In the genomic region with DNA sequence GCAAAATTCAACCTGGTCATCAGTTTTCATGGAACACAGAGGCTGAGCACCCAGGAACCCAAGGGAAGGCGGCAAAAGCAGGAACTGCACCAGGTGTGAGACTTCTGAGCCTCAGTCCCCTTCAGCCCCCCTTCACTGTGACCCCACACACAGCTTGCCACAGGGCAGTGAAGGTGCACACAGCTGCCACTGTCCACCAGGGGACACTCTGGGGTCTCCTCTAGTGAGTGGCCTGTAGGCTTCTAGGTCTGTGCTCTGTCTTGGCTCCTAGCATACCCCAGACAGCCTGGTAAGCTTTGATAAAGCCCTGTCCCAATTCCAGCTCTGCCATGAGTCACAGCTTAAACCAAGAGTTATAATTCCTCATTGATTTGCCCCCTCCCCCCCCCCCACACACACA, we compare ENCODE assay signal across 15 cellular contexts. TPM values are rescaled to one million over a fixed set of nuclear protein-coding genes. Genes with fewer than 3 reads are reported as not detected.
DNase-seq lines count a peak whose midpoint lies in the region; ATAC-seq and TF ChIP-seq lines count a peak whose summit lies in the region.
"Had no signal": no experiment of that assay in that cellular context is flagged by ENCODE, and none has a peak within 500 bp of the region (broad histone marks: within the 10 kb centered on the region; RNA-seq: fewer than 3 reads in every experiment).

No MANE protein-coding gene starts in this region.

- peaks cover 17% of the 10 kb centered on the region; the same call in 1 of the 2 replicates for H3K4me1 ChIP-seq in IMR-90 (ENCODE audit: control insufficient read depth, insufficient read depth, low read length)

- H2BK15ac ChIP-seq in IMR-90 (ENCODE audit: low read depth, low read length), result no peak overlapping the region

- in situ Hi-C loops in IMR-90 (cut with MboI; ENCODE audit: low sequenced_read_pairs), result no loop called here

- TF ChIP-seq RAD21 in IMR-90 (IDR thresholded peaks at IDR 0.05; ENCODE audit: low read length), result no peak

- H3K27ac Mint-ChIP-seq in activated naive CD8-positive, alpha-beta T cell treated with anti-CD3 and anti-CD28 coated beads for 36 hours, result no peak overlapping the region
- H3K27ac Mint-ChIP-seq: activated CD4-positive, alpha-beta T cell treated with anti-CD3 and anti-CD28 coated beads for 36 hours; activated naive CD4-positive, alpha-beta T cell treated with anti-CD3 and anti-CD28 coated beads, Interleukin-2, amount 10 ng/mL, durations not matched to agents 7 days and 5 days; natural killer cell treated with Interleukin-12 subunit alpha and Interleukin-12 subunit beta and Interleukin-15 and Interleukin-18, amount 100 ng/mL, for 72 hours had no signal

- peaks cover 4% of the 10 kb centered on the region for H3K4me1 Mint-ChIP-seq in activated naive CD8-positive, alpha-beta T cell treated with anti-CD3 and anti-CD28 coated beads for 36 hours

- CTCF ChIA-PET in BJ (lab: Yijun Ruan, JAX), result interaction anchor here (0.8 to 5.4 kb wide), 3 partner anchors 19 to 42 kb away, joined by 3 to 50 read pairs (median 3); no protein-coding TSS in a partner anchor
- CTCF ChIA-PET in IMR-90 (lab: Yijun Ruan, JAX), result interaction anchor here (0.9 kb wide), 1 partner anchor 23 kb away, joined by 3 read pairs; no protein-coding TSS in a partner anchor

- no peaks in the 10 kb centered on the region for H3K9me3 ChIP-seq in IMR-90 (ENCODE audit: control insufficient read depth, insufficient read depth, low read length)

- no peak overlapping the region for H3K14ac ChIP-seq in IMR-90 (replicated peaks; ENCODE audit: low read depth, low read length)

- H3K27ac ChIP-seq in IMR-90 (ENCODE audit: insufficient read depth, low read length), result no peak overlapping the region

- no peak overlapping the region for H3K18ac ChIP-seq in IMR-90 (ENCODE audit: low read depth, low read length)

- dilution Hi-C loops in IMR-90 (cut with HindIII; ENCODE audit: low sequenced_read_pairs, unreplicated experiment), result no loop called here

- no peak overlapping the region for H3K4ac ChIP-seq in IMR-90 (ENCODE audit: low read depth, low read length)

- H4K5ac ChIP-seq in IMR-90 (ENCODE audit: low read depth, low read length), result no peak overlapping the region

- no peak overlapping the region for H2AK5ac ChIP-seq in IMR-90 (ENCODE audit: low read depth, low read length)

- no peak overlapping the region for H2AFZ ChIP-seq in IMR-90 (replicated peaks; ENCODE audit: low read length, poor library complexity)

- H3K27me3 ChIP-seq in BJ (ENCODE audit: control insufficient read depth, insufficient read depth, low read length), result peaks cover 7% of the 10 kb centered on the region
- peaks cover 22% of the 10 kb centered on the region for H3K27me3 ChIP-seq in IMR-90 (ENCODE audit: control insufficient read depth, insufficient read depth, low read length)
- H3K27me3 ChIP-seq: dorsolateral prefrontal cortex had no signal

- no peak overlapping the region for H3K4me2 ChIP-seq in IMR-90 (ENCODE audit: low read depth, low read length)

- no peak overlapping the region for H3K23ac ChIP-seq in IMR-90 (ENCODE audit: low read depth, low read length)

- H4K8ac ChIP-seq in IMR-90 (ENCODE audit: low read depth in 2 of 2, low read length in 2 of 2), result no peak overlapping the region

- no peaks in the 10 kb centered on the region for H3K79me1 ChIP-seq in IMR-90 (ENCODE audit: low read depth in 1 of 2, low read length in 2 of 2)

- WGBS in IMR-90 (ENCODE audit: extremely low coverage in 2 of 2, insufficient read length in 1 of 2), 2 experiments, result no CpG with 5 or more reads among the region's 1 CpG

- H2BK20ac ChIP-seq in IMR-90 (ENCODE audit: low read depth, low read length), result no peak overlapping the region

- no peaks in the 10 kb centered on the region for H3K36me3 Mint-ChIP-seq in activated naive CD8-positive, alpha-beta T cell treated with anti-CD3 and anti-CD28 coated beads for 36 hours
- H3K36me3 Mint-ChIP-seq: activated naive CD4-positive, alpha-beta T cell treated with anti-CD3 and anti-CD28 coated beads, Interleukin-2, amount 10 ng/mL, durations not matched to agents 7 days and 5 days; natural killer cell treated with Interleukin-12 subunit alpha and Interleukin-12 subunit beta and Interleukin-15 and Interleukin-18, amount 100 ng/mL, for 72 hours had no signal

- H4K20me1 ChIP-seq in IMR-90 (ENCODE audit: insufficient read depth, low read length), result no peaks in the 10 kb centered on the region; the same call in 1 of the 2 replicates

- H3K4me3 ChIP-seq in BJ (ENCODE audit: low read depth, low read length) (no peak overlapping the region), IMR-90 (ENCODE audit: insufficient read depth, low read depth, low read length) (no peak overlapping the region), choroid plexus epithelial cell (ENCODE audit: low read depth, low read length) (no peak overlapping the region)
- H3K4me3 ChIP-seq: dorsolateral prefrontal cortex had no signal

- TF ChIP-seq CTCF in BJ (IDR thresholded peaks at IDR 0.05; ENCODE audit: insufficient read depth, low read depth, low read length) (peak; percentile 25; the same call in 1 of the 2 replicates), IMR-90 (conservative IDR thresholded peaks at IDR 0.05; ENCODE audit: low read depth, low read length) (peak; percentile 20; the same call in 1 of the 2 replicates), choroid plexus epithelial cell (conservative IDR thresholded peaks at IDR 0.05; ENCODE audit: low read depth, low read length) (peak; percentile 11)

- intact Hi-C loops in IMR-90 (cut with micrococcal nuclease), result no loop called here
- intact Hi-C loops in left colon (cut with DNase I, micrococcal nuclease), result no loop called here

- H3K9ac ChIP-seq in IMR-90 (ENCODE audit: low read depth, low read length), result no peak overlapping the region

- H3K36me3 ChIP-seq in BJ (ENCODE audit: control insufficient read depth, insufficient read depth, low read length) (no peaks in the 10 kb centered on the region), IMR-90 (ENCODE audit: control insufficient read depth, insufficient read depth, low read length) (no peaks in the 10 kb centered on the region; the same call in 1 of the 2 replicates)

- H3K27me3 Mint-ChIP-seq in activated naive CD8-positive, alpha-beta T cell treated with anti-CD3 and anti-CD28 coated beads for 36 hours, result peaks cover 8% of the 10 kb centered on the region
- H3K27me3 Mint-ChIP-seq: activated CD4-positive, alpha-beta T cell treated with anti-CD3 and anti-CD28 coated beads for 36 hours had no signal

- BruUV-seq in IMR-90 (replicated peaks; lab: Mats Ljungman, UMichigan), result no TSS peak

- no peak overlapping the region for H3K4me3 Mint-ChIP-seq in activated naive CD8-positive, alpha-beta T cell treated with anti-CD3 and anti-CD28 coated beads for 36 hours
- H3K4me3 Mint-ChIP-seq: activated CD4-positive, alpha-beta T cell treated with anti-CD3 and anti-CD28 coated beads for 36 hours; activated naive CD4-positive, alpha-beta T cell treated with anti-CD3 and anti-CD28 coated beads, Interleukin-2, amount 10 ng/mL, durations not matched to agents 7 days and 5 days; CD8-positive, alpha-beta memory T cell; natural killer cell treated with Interleukin-12 subunit alpha and Interleukin-12 subunit beta and Interleukin-15 and Interleukin-18, amount 100 ng/mL, for 72 hours had no signal

- TF ChIP-seq POLR2A in IMR-90 (IDR thresholded peaks at IDR 0.05; ENCODE audit: low read depth, low read length), result no peak

- ATAC-seq in IMR-90 (ENCODE audit: low read depth) (no peak), left colon (peak; percentile 30), GM19452 (IDR thresholded peaks at IDR 0.05; ENCODE audit: unreplicated experiment) (no peak), GM19328 (IDR thresholded peaks at IDR 0.05; ENCODE audit: unreplicated experiment) (no peak)
- ATAC-seq: activated CD4-positive, alpha-beta T cell treated with anti-CD3 and anti-CD28 coated beads for 36 hours; natural killer cell treated with Interleukin-12 subunit alpha and Interleukin-12 subunit beta and Interleukin-15 and Interleukin-18, amount 100 ng/mL, for 72 hours; stimulated activated naive CD8-positive, alpha-beta T cell treated with anti-CD3 and anti-CD28 coated beads, Interleukin-15, Interleukin-2, amounts not matched to agents 100 U/mL and 50 U/mL, for 24 hours had no signal

- H2BK5ac ChIP-seq in IMR-90 (ENCODE audit: low read depth, low read length, poor library complexity, severe bottlenecking), result no peak overlapping the region

- H2BK120ac ChIP-seq in IMR-90 (ENCODE audit: low read depth, low read length), result no peak overlapping the region

- no peaks in the 10 kb centered on the region for H3K9me1 ChIP-seq in IMR-90 (ENCODE audit: insufficient read depth, low read length)

- no peak overlapping the region for H2AK9ac ChIP-seq in IMR-90 (replicated peaks; ENCODE audit: low read depth, low read length, poor library complexity)

- H3K56ac ChIP-seq in IMR-90 (ENCODE audit: extremely low read depth, insufficient read depth, low read length), result no peak overlapping the region

- no peak overlapping the region for H4K91ac ChIP-seq in IMR-90 (ENCODE audit: insufficient read depth, low read depth, low read length)

- no peaks in the 10 kb centered on the region for H3K9me3 Mint-ChIP-seq in activated naive CD8-positive, alpha-beta T cell treated with anti-CD3 and anti-CD28 coated beads for 36 hours
- H3K9me3 Mint-ChIP-seq: activated naive CD4-positive, alpha-beta T cell treated with anti-CD3 and anti-CD28 coated beads, Interleukin-2, amount 10 ng/mL, durations not matched to agents 7 days and 5 days; CD8-positive, alpha-beta memory T cell; natural killer cell treated with Interleukin-12 subunit alpha and Interleukin-12 subunit beta and Interleukin-15 and Interleukin-18, amount 100 ng/mL, for 72 hours had no signal

- POLR2A ChIA-PET in BJ (lab: Charles Lee) (no interaction called here), IMR-90 (lab: Charles Lee; ENCODE audit: unreplicated experiment) (no interaction called here)

- DNase-seq in BJ (ENCODE audit: low read depth) (no peak), IMR-90 (no peak), choroid plexus epithelial cell (ENCODE audit: low read depth) (no peak), left colon (no peak), hepatic stellate cell (ENCODE audit: low spot score) (no peak)
- no peak for DNase-seq in activated naive CD8-positive, alpha-beta T cell treated with anti-CD3 and anti-CD28 coated beads for 36 hours
- DNase-seq: activated CD4-positive, alpha-beta T cell treated with anti-CD3 and anti-CD28 coated beads for 36 hours; activated naive CD4-positive, alpha-beta T cell treated with anti-CD3 and anti-CD28 coated beads, Interleukin-2, amount 10 ng/mL, durations not matched to agents 7 days and 5 days; CD8-positive, alpha-beta memory T cell; dorsolateral prefrontal cortex; NCI-H2081; stimulated activated naive CD8-positive, alpha-beta T cell treated with anti-CD3 and anti-CD28 coated beads, Interleukin-15, Interleukin-2, amounts not matched to agents 100 U/mL and 50 U/mL, for 24 hours had no signal

RNA-seq across cellular contexts. Expression of a gene that starts 12.1 kb away (rescaled TPM):
- polyA plus RNA-seq in BJ (2011; rRNA removed) (0.02 and 0.06 TPM in 2 replicates), IMR-90 (2012; rRNA removed) (1.6 and 2.1 TPM in 2 replicates)
- 0.05 TPM in 1 of 2 replicates, not detected in the other for polyA minus RNA-seq in BJ (2011; rRNA and poly(A)+ RNA removed)
- total RNA-seq in IMR-90 (2012; rRNA removed) (0.56 and 0.90 TPM in 2 replicates), left colon (10 to 100 TPM in 1 of 2 donors, under 1 TPM in 1; 0.92 to 10.4 TPM)
- polyA plus RNA-seq in IMR-90 (2012; cell fraction: cytosol; rRNA removed), result 0.74 and 2.5 TPM in 2 replicates
- 1.2 and 2.0 TPM in 2 replicates for polyA plus RNA-seq in IMR-90 (2012; cell fraction: nucleus; rRNA removed; ENCODE audit: low replicate concordance)
- total RNA-seq in activated naive CD8-positive, alpha-beta T cell treated with anti-CD3 and anti-CD28 coated beads for 36 hours, result under 1 TPM; 0.22 to 0.45 TPM

RNA-seq across cellular contexts. Expression of a gene that starts 24.8 kb away (rescaled TPM):
- polyA plus RNA-seq in BJ (2011; rRNA removed) (0.60 and 1.3 TPM in 2 replicates), IMR-90 (2012; rRNA removed) (2.0 and 2.9 TPM in 2 replicates)
- polyA minus RNA-seq in BJ (2011; rRNA and poly(A)+ RNA removed), result 0.36 and 1.5 TPM in 2 replicates
- total RNA-seq in IMR-90 (2012; rRNA removed) (0.28 and 0.72 TPM in 2 replicates), left colon (1 to 10 TPM; 2.7 to 5.4 TPM)
- polyA plus RNA-seq in IMR-90 (2012; cell fraction: cytosol; rRNA removed), result 1.2 and 1.9 TPM in 2 replicates
- 1.0 and 3.3 TPM in 2 replicates for polyA plus RNA-seq in IMR-90 (2012; cell fraction: nucleus; rRNA removed; ENCODE audit: low replicate concordance)
- total RNA-seq in activated naive CD8-positive, alpha-beta T cell treated with anti-CD3 and anti-CD28 coated beads for 36 hours, result 1 to 10 TPM; 5.8 to 6.1 TPM

RNA-seq across cellular contexts. Expression of a gene that starts 58.3 kb away (rescaled TPM):
- 0.07 and 0.15 TPM in 2 replicates for polyA plus RNA-seq in BJ (2011; rRNA removed)
- polyA minus RNA-seq in BJ (2011; rRNA and poly(A)+ RNA removed), result 0.05 and 0.09 TPM in 2 replicates
- total RNA-seq in IMR-90 (2012; rRNA removed), result 0.18 TPM in 1 of 2 replicates, not detected in the other
- 0.91 and 1.1 TPM in 2 replicates for polyA plus RNA-seq in IMR-90 (2012; rRNA removed)
- 0.22 and 0.49 TPM in 2 replicates for polyA plus RNA-seq in IMR-90 (2012; cell fraction: cytosol; rRNA removed)
- 3.2 and 5.6 TPM in 2 replicates for polyA plus RNA-seq in IMR-90 (2012; cell fraction: nucleus; rRNA removed; ENCODE audit: low replicate concordance)
- total RNA-seq in left colon, result under 1 TPM in 1 of 2 donors, not detected in 1; 0.22 TPM
- 10 to 100 TPM; 12.3 TPM for total RNA-seq in activated naive CD8-positive, alpha-beta T cell treated with anti-CD3 and anti-CD28 coated beads for 36 hours

Comparison
In these comparisons a context has a peak if more than half of its experiments do, and no peak if none do; other contexts are left out.
1. RNA of a gene that starts 58.3 kb away (total RNA-seq): 12.3 TPM in activated naive CD8-positive, alpha-beta T cell treated with anti-CD3 and anti-CD28 coated beads for 36 hours; 0.22 TPM in left colon and 0.18 TPM in IMR-90; every median in the first group is over 10 times any median in the second.
2. Peak in every context shown above with its lines, with median percentiles within 50 percentile points of each other: CTCF ChIP-seq.